ENCODE assay signal across 17 cellular contexts in the genomic region with DNA sequence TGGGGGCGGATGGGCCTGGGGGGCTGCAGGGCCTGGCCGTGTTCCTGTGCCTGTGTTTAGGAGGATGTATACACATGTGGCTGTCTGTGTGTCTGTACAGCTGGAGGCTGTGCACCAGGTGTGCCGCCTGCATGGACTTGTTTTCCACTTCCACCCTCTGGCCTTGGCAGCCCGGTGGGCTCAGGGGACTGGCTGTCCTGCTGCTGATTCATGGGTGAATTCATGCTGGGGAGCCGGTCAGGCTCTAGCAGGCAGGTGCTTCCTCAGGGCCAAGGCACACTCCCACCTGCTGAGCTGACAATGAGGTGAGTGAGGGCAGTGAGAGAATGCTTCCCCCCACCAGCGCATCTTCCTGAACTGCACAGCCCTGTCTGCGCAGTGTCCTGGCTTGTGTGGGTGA.
"Had no signal": no experiment of that assay in that cellular context is flagged by ENCODE, and none has a peak within 500 bp of the region (broad histone marks: within the 10 kb centered on the region; RNA-seq: fewer than 3 reads in every experiment).

No MANE protein-coding gene starts in this region.

- H3K9me3 ChIP-seq: sigmoid colon, spleen, suprapubic skin, upper lobe of left lung had no signal

- H3K27ac ChIP-seq: cardiac muscle cell, parathyroid adenoma, sigmoid colon, spleen, suprapubic skin, upper lobe of left lung had no signal

- DNase-seq: activated naive CD4-positive, alpha-beta T cell treated with anti-CD3 and anti-CD28 coated beads, Interleukin-2, amount 50 U/mL, for 16 hours; head of caudate nucleus; naive B cell; sigmoid colon; spleen; T-helper 1 cell; T1000 had no signal

- H3K27me3 ChIP-seq: cardiac muscle cell, sigmoid colon, spleen, suprapubic skin, upper lobe of left lung had no signal

- H3K9ac ChIP-seq: parathyroid adenoma had no signal

- FAIRE-seq: colon, endothelial cell of umbilical vein, frontal cortex had no signal

- H3K4me3 ChIP-seq: cardiac muscle cell, lung, sigmoid colon, spleen, suprapubic skin, upper lobe of left lung had no signal

- ATAC-seq: activated CD4-positive, CD25-positive, alpha-beta regulatory T cell treated with anti-CD3 and anti-CD28 coated beads, Interleukin-2, amount 50 U/mL, for 24 hours; activated T-helper 17 cell treated with anti-CD3 and anti-CD28 coated beads, Interleukin-2, amount 50 U/mL, for 72 hours had no signal

- H3K36me3 ChIP-seq: cardiac muscle cell, sigmoid colon, spleen, suprapubic skin, upper lobe of left lung had no signal
